15 cellular contexts compared by ENCODE assay signal in the genomic region with DNA sequence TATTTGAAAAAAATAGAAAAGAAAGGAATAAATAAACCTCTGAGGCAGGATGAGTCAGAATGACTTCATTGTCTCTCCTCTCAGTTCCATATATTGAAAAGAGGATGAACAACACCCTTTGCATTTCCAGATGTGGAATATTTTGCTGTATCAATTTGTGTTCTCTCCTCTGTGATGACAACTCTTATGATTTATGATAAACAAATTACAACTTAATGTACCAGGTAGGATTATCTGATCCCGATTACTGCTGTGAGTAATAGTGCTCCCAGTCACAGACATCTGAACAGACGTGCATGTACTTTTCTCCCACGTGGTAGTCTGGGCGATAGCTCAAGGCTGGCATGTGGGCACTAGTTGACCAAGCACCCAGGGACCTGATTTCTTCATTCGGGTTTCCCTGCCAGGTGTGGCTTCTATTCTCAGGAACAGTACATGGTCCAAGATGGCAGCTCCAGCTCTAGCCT.
DNase-seq lines count a peak whose midpoint lies in the region; ATAC-seq and TF ChIP-seq lines count a peak whose summit lies in the region.
"Had no signal": no experiment of that assay in that cellular context is flagged by ENCODE, and none has a peak within 500 bp of the region (broad histone marks: within the 10 kb centered on the region; RNA-seq: fewer than 3 reads in every experiment).

No MANE protein-coding gene starts in this region.

- H3K9me3 ChIP-seq in PC-3 (ENCODE audit: low read length) = no peaks in the 10 kb centered on the region
- H3K9me3 ChIP-seq in esophagus muscularis mucosa = no peaks in the 10 kb centered on the region
- H3K9me3 ChIP-seq in prostate gland = no peaks in the 10 kb centered on the region

- WGBS in esophagus muscularis mucosa = 40% methylated on average over 5 of the region's 5 CpGs
- 12% methylated on average over 5 of the region's 5 CpGs for WGBS in prostate gland

- H3K36me3 Mint-ChIP-seq in activated CD4-positive, alpha-beta T cell treated with anti-CD3 and anti-CD28 coated beads, Interleukin-2, amount 10 ng/mL, durations not matched to agents 7 days and 5 days (ENCODE audit: low read depth) = no peaks in the 10 kb centered on the region
- H3K36me3 Mint-ChIP-seq in activated CD4-positive, alpha-beta T cell treated with anti-CD3 and anti-CD28 coated beads for 36 hours (ENCODE audit: low read depth) = no peaks in the 10 kb centered on the region

- H4K20me1 ChIP-seq in PC-3 (ENCODE audit: low read length) = no peaks in the 10 kb centered on the region

- peak; percentile 26 for TF ChIP-seq EP300 in esophagus muscularis mucosa (IDR thresholded peaks at IDR 0.05)

- H2AFZ ChIP-seq in PC-3 (ENCODE audit: low read length) = no peak overlapping the region

- no peak overlapping the region for H3K27ac Mint-ChIP-seq in activated CD4-positive, alpha-beta T cell treated with anti-CD3 and anti-CD28 coated beads, Interleukin-2, amount 10 ng/mL, durations not matched to agents 7 days and 5 days
- H3K27ac Mint-ChIP-seq in activated CD4-positive, alpha-beta T cell treated with anti-CD3 and anti-CD28 coated beads for 36 hours = no peak overlapping the region

- peak overlapping the region; percentile 66 for H3K9ac ChIP-seq in PC-3 (ENCODE audit: low read length)

- H3K36me3 ChIP-seq in PC-3 (ENCODE audit: low read depth, low read length) (no peaks in the 10 kb centered on the region), esophagus muscularis mucosa (no peaks in the 10 kb centered on the region), prostate gland (no peaks in the 10 kb centered on the region)

- H3K4me1 ChIP-seq in PC-3 (ENCODE audit: insufficient read depth, low read length) (peaks cover 61% of the 10 kb centered on the region), esophagus muscularis mucosa (peaks cover 0 to 39% (median 32%) of the 10 kb centered on the region in 4 donors), prostate gland (replicated peaks) (no peaks in the 10 kb centered on the region)

- TF ChIP-seq CTCF in PC-3 (conservative IDR thresholded peaks at IDR 0.05; ENCODE audit: low read depth, low read length) = no peak
- TF ChIP-seq CTCF in esophagus muscularis mucosa (IDR thresholded peaks at IDR 0.05) = no peak
- TF ChIP-seq CTCF in prostate gland (IDR thresholded peaks at IDR 0.05) = no peak

- H3K27me3 Mint-ChIP-seq in activated CD4-positive, alpha-beta T cell treated with anti-CD3 and anti-CD28 coated beads, Interleukin-2, amount 10 ng/mL, durations not matched to agents 7 days and 5 days = peaks cover 7% of the 10 kb centered on the region
- peaks cover 22% of the 10 kb centered on the region for H3K27me3 Mint-ChIP-seq in activated CD4-positive, alpha-beta T cell treated with anti-CD3 and anti-CD28 coated beads for 36 hours

- H3K27ac ChIP-seq in PC-3 (ENCODE audit: low read length) (peak overlapping the region; percentile 93), esophagus muscularis mucosa (replicated peaks in 1 of 4) (peak overlapping the region; percentile 76 to 84 (median 80)), prostate gland (peak overlapping the region in 1 of 2 donors; percentile 9)
- H3K27ac ChIP-seq: coronary artery had no signal

- no peaks in the 10 kb centered on the region for H3K9me3 Mint-ChIP-seq in activated CD4-positive, alpha-beta T cell treated with anti-CD3 and anti-CD28 coated beads, Interleukin-2, amount 10 ng/mL, durations not matched to agents 7 days and 5 days
- no peaks in the 10 kb centered on the region for H3K9me3 Mint-ChIP-seq in activated CD4-positive, alpha-beta T cell treated with anti-CD3 and anti-CD28 coated beads for 36 hours (ENCODE audit: low read depth)

- ATAC-seq in PC-3 = peak; percentile 60
- no peak for ATAC-seq in GM19452 (IDR thresholded peaks at IDR 0.05; ENCODE audit: unreplicated experiment)
- no peak for ATAC-seq in activated CD4-positive, alpha-beta T cell treated with anti-CD3 and anti-CD28 coated beads for 36 hours
- ATAC-seq: Panc1 had no signal

- no peak overlapping the region for H3K4me3 Mint-ChIP-seq in activated CD4-positive, alpha-beta T cell treated with anti-CD3 and anti-CD28 coated beads, Interleukin-2, amount 10 ng/mL, durations not matched to agents 7 days and 5 days
- H3K4me3 Mint-ChIP-seq in activated CD4-positive, alpha-beta T cell treated with anti-CD3 and anti-CD28 coated beads for 36 hours = no peak overlapping the region
- H3K4me3 Mint-ChIP-seq: naive B cell had no signal

- H3K4me3 ChIP-seq in PC-3 (ENCODE audit: low read length) = no peak overlapping the region
- H3K4me3 ChIP-seq in esophagus muscularis mucosa = no peak overlapping the region
- H3K4me3 ChIP-seq in prostate gland = no peak overlapping the region
- H3K4me3 ChIP-seq: coronary artery had no signal

- DNase-seq in EL (peak; percentile 40), PC-3 (peak; percentile 90), esophagus muscularis mucosa (ENCODE audit: extremely low spot score) (no peak), prostate gland (ENCODE audit: low spot score) (peak; percentile 89)
- no peak for DNase-seq in activated CD4-positive, alpha-beta T cell treated with anti-CD3 and anti-CD28 coated beads, Interleukin-2, amount 10 ng/mL, durations not matched to agents 7 days and 5 days
- no peak for DNase-seq in activated CD4-positive, alpha-beta T cell treated with anti-CD3 and anti-CD28 coated beads for 36 hours
- no peak for DNase-seq in activated CD4-positive, alpha-beta T cell treated with anti-CD3 and anti-CD28 coated beads for 4 hours
- DNase-seq: activated CD8-positive, alpha-beta memory T cell treated with anti-CD3 and anti-CD28 coated beads for 24 hours; MM.1S; naive B cell; NCI-H2081; NCI-H524 treated with DMSO at 0.1 percent for 48 hours had no signal

- CTCF ChIA-PET in PC-3 (lab: Charles Lee) = interaction anchor here (0.6 kb wide), 1 partner anchor 314 kb away, joined by 4 read pairs; no protein-coding TSS in a partner anchor
- CTCF ChIA-PET in activated CD4-positive, alpha-beta T cell treated with anti-CD3 and anti-CD28 coated beads, Interleukin-2, amount 10 ng/mL, durations not matched to agents 7 days and 5 days (lab: Charles Lee) = no interaction called here
- CTCF ChIA-PET in activated CD4-positive, alpha-beta T cell treated with anti-CD3 and anti-CD28 coated beads for 36 hours (lab: Charles Lee) = interaction anchor here (1.0 kb wide), 1 partner anchor 13 kb away, joined by 3 read pairs; no protein-coding TSS in a partner anchor

- no peak for TF ChIP-seq POLR2A in esophagus muscularis mucosa (IDR thresholded peaks at IDR 0.05; ENCODE audit: low read depth)
- no peak for TF ChIP-seq POLR2A in prostate gland (IDR thresholded peaks at IDR 0.05)

- H3K27me3 ChIP-seq in PC-3 (ENCODE audit: low read length) = no peaks in the 10 kb centered on the region
- H3K27me3 ChIP-seq in esophagus muscularis mucosa = no peaks in the 10 kb centered on the region
- H3K27me3 ChIP-seq in prostate gland (replicated peaks; ENCODE audit: insufficient read depth) = peaks cover 3% of the 10 kb centered on the region

- no peaks in the 10 kb centered on the region for H3K4me1 Mint-ChIP-seq in activated CD4-positive, alpha-beta T cell treated with anti-CD3 and anti-CD28 coated beads, Interleukin-2, amount 10 ng/mL, durations not matched to agents 7 days and 5 days
- H3K4me1 Mint-ChIP-seq in activated CD4-positive, alpha-beta T cell treated with anti-CD3 and anti-CD28 coated beads for 36 hours = no peaks in the 10 kb centered on the region

- H3F3A ChIP-seq in PC-3 (ENCODE audit: low read length, unreplicated experiment) = peaks cover 9% of the 10 kb centered on the region

- H3K4me2 ChIP-seq in PC-3 (ENCODE audit: low read length) = peak overlapping the region; percentile 7; the same call in 1 of the 2 replicates

- POLR2A ChIA-PET in PC-3 (lab: Charles Lee; ENCODE audit: unreplicated experiment) = interaction anchor here (0.6 kb wide), 3 partner anchors 13 to 405 kb away, joined by 3 to 7 read pairs (median 4); no protein-coding TSS in a partner anchor
- POLR2A ChIA-PET in activated CD4-positive, alpha-beta T cell treated with anti-CD3 and anti-CD28 coated beads, Interleukin-2, amount 10 ng/mL, durations not matched to agents 7 days and 5 days (lab: Charles Lee) = no interaction called here
- POLR2A ChIA-PET in activated CD4-positive, alpha-beta T cell treated with anti-CD3 and anti-CD28 coated beads for 36 hours (lab: Charles Lee) = interaction anchor here (0.5 kb wide), 1 partner anchor 38 kb away, joined by 3 read pairs; no protein-coding TSS in a partner anchor

- intact Hi-C loops in PC-3 (cut with micrococcal nuclease) = loop anchor here (5.0 to 10.0 kb wide), 4 partner anchors 113 to 370 kb away; partner anchors contain the start of gene SULF2
- intact Hi-C loops in esophagus muscularis mucosa (cut with DNase I) = no loop called here
- intact Hi-C loops in prostate gland (cut with DNase I) = loop anchor here (5.0 to 10.0 kb wide), 5 partner anchors 70 to 667 kb away; partner anchors contain the start of gene SULF2
- intact Hi-C loops in activated CD4-positive, alpha-beta T cell treated with anti-CD3 and anti-CD28 coated beads for 36 hours (cut with DNase I, micrococcal nuclease) = no loop called here

- BruUV-seq in PC-3 (replicated peaks; lab: Mats Ljungman, UMichigan) = TSS peak; percentile 87

- no peaks in the 10 kb centered on the region for H3K9me2 ChIP-seq in PC-3 (replicated peaks; ENCODE audit: low read length)

- H3K79me2 ChIP-seq in PC-3 (ENCODE audit: low read length) = no peaks in the 10 kb centered on the region

Comparison
In these comparisons a context has a peak if more than half of its experiments do, and no peak if none do; other contexts are left out.
1. DNase-seq: peak in EL (single experiment), PC-3 (single experiment) and prostate gland (single experiment); none in esophagus muscularis mucosa (single experiment), activated CD4-positive, alpha-beta T cell treated with anti-CD3 and anti-CD28 coated beads, Interleukin-2, amount 10 ng/mL, durations not matched to agents 7 days and 5 days (single experiment), activated CD4-positive, alpha-beta T cell treated with anti-CD3 and anti-CD28 coated beads for 36 hours (single experiment) and activated CD4-positive, alpha-beta T cell treated with anti-CD3 and anti-CD28 coated beads for 4 hours (0 of 2).
2. intact Hi-C loops: an anchor here in PC-3 (5.0 to 10.0 kb wide) and prostate gland (5.0 to 10.0 kb wide); none called in esophagus muscularis mucosa and activated CD4-positive, alpha-beta T cell treated with anti-CD3 and anti-CD28 coated beads for 36 hours.